Comparison of ENCODE assay signal across 9 cellular contexts in the genomic region with DNA sequence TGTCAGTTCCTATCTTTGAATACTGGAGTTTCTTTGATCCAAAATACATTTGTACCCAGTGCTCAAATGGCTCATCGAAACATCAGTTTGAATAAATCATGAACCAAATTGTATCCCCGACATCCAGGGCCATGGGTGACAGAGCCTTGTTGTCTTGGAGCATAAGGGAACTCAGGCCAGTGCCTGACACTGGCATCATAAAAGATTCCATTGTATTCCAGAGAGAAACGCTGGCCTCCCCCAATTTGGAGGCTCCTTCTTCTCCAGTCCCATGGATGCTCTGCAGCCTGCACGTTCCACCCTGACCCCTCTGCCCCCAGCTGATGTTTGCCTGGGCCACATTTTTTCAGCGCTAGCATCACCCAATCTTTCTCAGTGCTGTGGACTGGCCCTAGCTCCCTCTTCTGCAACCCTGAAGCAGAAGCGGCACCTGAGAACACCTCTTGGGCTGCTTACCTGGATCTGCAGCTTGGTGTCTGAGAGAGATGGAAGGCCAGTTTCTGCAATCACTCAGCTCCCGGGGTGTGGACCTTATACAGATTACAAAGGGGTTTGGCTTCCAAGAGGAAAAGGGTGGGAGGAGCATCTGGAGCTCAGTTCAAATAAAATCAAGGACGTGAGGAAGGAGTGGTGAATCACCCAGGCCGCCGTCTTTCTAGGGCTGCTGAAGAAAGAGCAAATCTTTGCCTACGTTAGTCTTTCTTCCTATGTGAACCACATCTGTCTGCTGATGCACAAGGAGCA. TPM values are rescaled to one million over a fixed set of nuclear protein-coding genes. Genes with fewer than 3 reads are reported as not detected.
A peak's percentile ranks its signal among the peaks of the same experiment; 100 is the strongest.
DNase-seq lines count a peak whose midpoint lies in the region; ATAC-seq and TF ChIP-seq lines count a peak whose summit lies in the region.
"Had no signal": no experiment of that assay in that cellular context is flagged by ENCODE, and none has a peak within 500 bp of the region (broad histone marks: within the 10 kb centered on the region; RNA-seq: fewer than 3 reads in every experiment).

A gene (minus strand): TSS at position 504 of the 744 bp plus-strand sequence. CDS start 776 bp downstream, outside the sequence.

- no peak within 1 kb of the TSS for H3K4me3 ChIP-seq in HEK293 (ENCODE audit: low read depth, low read length)
- peak within 1 kb of the TSS; percentile 65 for H3K4me3 ChIP-seq in lower lobe of right lung
- peak within 1 kb of the TSS; percentile 23 to 71 (median 48) for H3K4me3 ChIP-seq in spleen

- peak; percentile 57 for DNase-seq in lower lobe of right lung
- no peak for DNase-seq in spleen
- DNase-seq in AG08395 (ENCODE audit: low spot score): no peak
- no peak for DNase-seq in NCI-H1436 treated with DMSO at 0.1 percent for 48 hours (lab: John Stamatoyannopoulos, UW)
- DNase-seq: KBM-7 had no signal

- H3K9me3 ChIP-seq in HEK293 (ENCODE audit: control insufficient read depth, insufficient read depth, low read depth, low read length) (no peaks in the 10 kb centered on the region), lower lobe of right lung (no peaks in the 10 kb centered on the region), spleen (no peaks in the 10 kb centered on the region)

- TF ChIP-seq CTCF in HEK293 (tag by site-specific recombination; IDR thresholded peaks at IDR 0.05) (no peak), lower lobe of right lung (IDR thresholded peaks at IDR 0.05) (no peak), spleen (IDR thresholded peaks at IDR 0.05 in 8 of 11, conservative IDR thresholded peaks at IDR 0.05 in 3 of 11) (no peak)

- in situ Hi-C loops in endometrial microvascular endothelial cells (cut with HindIII; ENCODE audit: inconsistent ontology term, low pct_unique_long_range_greater_than_20kb, low sequenced_read_pairs): no loop called here

- ATAC-seq in lower lobe of right lung (peak; percentile 84 to 91), GM19397 (IDR thresholded peaks at IDR 0.05; ENCODE audit: unreplicated experiment) (no peak), HG03039 (IDR thresholded peaks at IDR 0.05; ENCODE audit: unreplicated experiment) (no peak)

- CTCF ChIA-PET in HEK293 (lab: Yijun Ruan, JAX): interaction anchor here (0.5 to 0.6 kb wide), 2 partner anchors 72 to 74 kb away, joined by 3 to 5 read pairs; no protein-coding TSS in a partner anchor

- TF ChIP-seq POLR2A in spleen (IDR thresholded peaks at IDR 0.05): peak in 1 of 3 donors; percentile 71

- H3K36me3 ChIP-seq in HEK293 (ENCODE audit: control insufficient read depth in 2 of 2, insufficient read depth in 1 of 2, low read length in 2 of 2) (no peaks in the 10 kb centered on the region), lower lobe of right lung (no peaks in the 10 kb centered on the region), spleen (no peaks in the 10 kb centered on the region)

- H3K27ac ChIP-seq in HEK293 (ENCODE audit: extremely low read depth, low read depth, low read length) (no peak within 1 kb of the TSS), lower lobe of right lung (peak within 1 kb of the TSS; percentile 86), spleen (peak within 1 kb of the TSS; percentile 2 to 87 (median 82))

- 58 to 71% (median 63%) methylated on average over 11 of the region's 11 CpGs for WGBS in spleen, 5 donors

- H3K4me1 ChIP-seq in HEK293 (ENCODE audit: control insufficient read depth, insufficient read depth, low read length) (no peaks in the 10 kb centered on the region), lower lobe of right lung (peaks cover 47% of the 10 kb centered on the region), spleen (peaks cover 0 to 58% (median 35%) of the 10 kb centered on the region in 6 donors)

- H3K27me3 ChIP-seq in lower lobe of right lung (ENCODE audit: low read depth) (no peaks in the 10 kb centered on the region), spleen (replicated peaks in 1 of 7) (no peaks in the 10 kb centered on the region)

- intact Hi-C loops in lower lobe of right lung (cut with DNase I) (no loop called here), spleen (cut with DNase I; ENCODE audit: low total_unique reads) (no loop called here)

- POLR2A ChIA-PET in HEK293 (lab: Yijun Ruan, JAX): no interaction called here

TF ChIP-seq in HEK293, 187 proteins besides CTCF, POLR2A, EP300 and RAD21:
- TF ChIP-seq ZBTB20 (tag by site-specific recombination; IDR thresholded peaks at IDR 0.05) (peak; percentile 34; the same call in 1 of the 2 replicates), ZNF221 (tag by site-specific recombination; IDR thresholded peaks at IDR 0.05; ENCODE audit: borderline replicate concordance) (no peak), HOXA7 (CRISPR knock-in tag; IDR thresholded peaks at IDR 0.05; ENCODE audit: borderline replicate concordance) (no peak), ZNF555 (tag by site-specific recombination; conservative IDR thresholded peaks at IDR 0.05) (no peak), ZNF2 (tag by site-specific recombination; IDR thresholded peaks at IDR 0.05) (no peak), ZFHX2 (tag by site-specific recombination; conservative IDR thresholded peaks at IDR 0.05) (no peak), PRDM1 (tag by site-specific recombination; IDR thresholded peaks at IDR 0.05) (no peak), ZBTB17 (tag by site-specific recombination; IDR thresholded peaks at IDR 0.05) (no peak)
- TF ChIP-seq, protein P1, sequence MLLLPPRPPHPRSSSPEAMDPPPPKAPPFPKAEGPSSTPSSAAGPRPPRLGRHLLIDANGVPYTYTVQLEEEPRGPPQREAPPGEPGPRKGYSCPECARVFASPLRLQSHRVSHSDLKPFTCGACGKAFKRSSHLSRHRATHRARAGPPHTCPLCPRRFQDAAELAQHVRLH (tag by site-specific recombination; IDR thresholded peaks at IDR 0.05): no peak
TF ChIP-seq in HEK293: peak in this region for 1.

RNA-seq across cellular contexts. Expression of the gene that starts here (rescaled TPM):
- 168 TPM for total RNA-seq in endometrial microvascular endothelial cells (ENCODE audit: inconsistent ontology term)
- 694 TPM for total RNA-seq in lower lobe of right lung
- total RNA-seq in spleen: 100 to 1,000 TPM; 145 to 497 (median 339) TPM
- polyA plus RNA-seq in spleen: 100 to 1,000 TPM in 1 of 3 donors, 10 to 100 TPM in 2; 61.9 to 151 (median 79.0) TPM

Comparison
In these comparisons a context has a peak if more than half of its experiments do, and no peak if none do; other contexts are left out.
1. ATAC-seq: peak in lower lobe of right lung (2 of 2); none in GM19397 (single experiment) and HG03039 (single experiment).